Comparison of ENCODE assay signal across 13 cellular contexts in the genomic region with DNA sequence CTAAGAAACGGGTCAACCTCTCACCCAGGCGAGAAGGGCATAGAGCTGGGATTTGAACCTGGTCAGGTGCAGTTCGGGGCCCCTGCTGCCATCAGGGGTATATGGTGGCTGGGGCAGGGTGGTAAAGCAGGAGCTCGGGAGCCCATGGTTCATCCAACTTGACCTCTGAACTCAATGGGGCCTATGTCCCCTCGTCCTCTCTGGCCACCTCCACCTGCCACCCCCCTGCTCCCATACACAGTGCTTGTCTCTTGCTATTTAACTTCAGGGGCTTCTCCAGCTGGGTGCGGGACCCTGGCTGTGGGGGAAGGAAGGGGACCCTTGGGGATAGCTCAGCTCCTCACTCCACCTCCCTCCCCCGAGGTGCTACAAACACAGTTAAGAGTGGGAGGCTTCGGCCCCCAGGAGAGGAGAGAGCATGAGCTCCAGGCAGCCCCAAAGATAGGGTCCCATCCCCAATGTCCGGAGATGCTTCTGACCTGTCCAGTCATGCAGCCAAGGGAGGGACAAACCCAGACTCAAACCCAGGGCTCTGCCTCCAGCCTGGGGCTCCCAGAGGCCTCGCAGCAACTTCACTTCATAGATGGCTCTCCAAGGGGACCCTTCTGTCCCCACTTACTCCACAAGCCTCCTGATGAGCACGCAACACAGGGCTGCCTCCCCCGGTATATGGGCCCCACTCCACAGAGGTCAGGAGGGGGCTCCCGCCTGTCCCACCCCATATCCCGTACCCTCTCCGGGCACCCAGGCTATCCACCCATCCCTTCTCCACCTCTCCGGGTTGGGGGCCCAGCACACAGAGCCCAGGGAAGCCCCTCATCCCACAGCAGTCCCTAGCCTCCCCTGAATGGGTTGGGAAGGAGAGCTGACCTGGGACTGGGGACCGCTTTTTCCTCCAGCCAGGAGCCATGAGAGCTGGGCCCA. TPM values are rescaled to one million over a fixed set of nuclear protein-coding genes. Genes with fewer than 3 reads are reported as not detected.
DNase-seq lines count a peak whose midpoint lies in the region; ATAC-seq and TF ChIP-seq lines count a peak whose summit lies in the region.
"Had no signal": no experiment of that assay in that cellular context is flagged by ENCODE, and none has a peak within 500 bp of the region (broad histone marks: within the 10 kb centered on the region; RNA-seq: fewer than 3 reads in every experiment).

No MANE protein-coding gene starts in this region.

- no peaks in the 10 kb centered on the region for H3K27me3 ChIP-seq in brain microvascular endothelial cell (replicated peaks)

- H3K4me1 Mint-ChIP-seq in chondrocyte (ENCODE audit: low read depth), result no peaks in the 10 kb centered on the region
- peaks cover 70% of the 10 kb centered on the region for H3K4me1 Mint-ChIP-seq in stimulated activated naive CD8-positive, alpha-beta T cell treated with anti-CD3 and anti-CD28 coated beads, Interleukin-15, Interleukin-2, amounts not matched to agents 100 ng/mL and 50 ng/mL, for 24 hours (ENCODE audit: low read depth)

- H3K4me3 ChIP-seq in brain microvascular endothelial cell (ENCODE audit: low read depth, low read length), result no peak overlapping the region
- H3K4me3 ChIP-seq: gastrocnemius medialis had no signal

- ATAC-seq in HG03045 (IDR thresholded peaks at IDR 0.05; ENCODE audit: unreplicated experiment), result peak; percentile 10
- ATAC-seq: gastrocnemius medialis had no signal

- no peak overlapping the region for H3K27ac ChIP-seq in brain microvascular endothelial cell
- H3K27ac ChIP-seq: 22Rv1, gastrocnemius medialis had no signal

- no peaks in the 10 kb centered on the region for H3K36me3 ChIP-seq in brain microvascular endothelial cell (replicated peaks)
- H3K36me3 ChIP-seq: gastrocnemius medialis had no signal

- TF ChIP-seq CTCF in chondrocyte (IDR thresholded peaks at IDR 0.05), result no peak
- TF ChIP-seq CTCF in brain microvascular endothelial cell (IDR thresholded peaks at IDR 0.05; ENCODE audit: low read depth, low read length, missing control alignments), result no peak

- H3K9me3 Mint-ChIP-seq in chondrocyte (ENCODE audit: low read depth), result peaks cover 12% of the 10 kb centered on the region
- H3K9me3 Mint-ChIP-seq in stimulated activated naive CD8-positive, alpha-beta T cell treated with anti-CD3 and anti-CD28 coated beads, Interleukin-15, Interleukin-2, amounts not matched to agents 100 ng/mL and 50 ng/mL, for 24 hours, result peaks cover 4% of the 10 kb centered on the region

- no peak overlapping the region for H3K4me3 Mint-ChIP-seq in chondrocyte (ENCODE audit: unreplicated experiment)
- H3K4me3 Mint-ChIP-seq in stimulated activated naive CD8-positive, alpha-beta T cell treated with anti-CD3 and anti-CD28 coated beads, Interleukin-15, Interleukin-2, amounts not matched to agents 100 ng/mL and 50 ng/mL, for 24 hours, result peak overlapping the region; percentile 84

- H3K27me3 Mint-ChIP-seq in chondrocyte (ENCODE audit: low read depth), result peaks cover 31% of the 10 kb centered on the region
- no peaks in the 10 kb centered on the region for H3K27me3 Mint-ChIP-seq in stimulated activated naive CD8-positive, alpha-beta T cell treated with anti-CD3 and anti-CD28 coated beads, Interleukin-15, Interleukin-2, amounts not matched to agents 100 ng/mL and 50 ng/mL, for 24 hours

- DNase-seq in NK-92 treated with Interleukin-12 subunit alpha and Interleukin-12 subunit beta, amount 100 ng/mL, for 24 hours (lab: John Stamatoyannopoulos, UW), result peak; percentile 31
- no peak for DNase-seq in NK-92 (lab: John Stamatoyannopoulos, UW; ENCODE audit: unreplicated experiment)
- DNase-seq in chondrocyte (ENCODE audit: low spot score), result peak; percentile 82
- DNase-seq in stimulated activated CD4-positive, alpha-beta T cell treated with anti-CD3 and anti-CD28 coated beads, Interleukin-4, amount 100 ng/mL, for 1 hour, result no peak
- no peak for DNase-seq in superior temporal gyrus (ENCODE audit: extremely low spot score)
- DNase-seq in brain microvascular endothelial cell, result no peak
- DNase-seq: gastrocnemius medialis, GDM1, NCI-H526 had no signal

- H3K36me3 Mint-ChIP-seq in chondrocyte (ENCODE audit: low read depth), result no peaks in the 10 kb centered on the region
- peaks cover 17% of the 10 kb centered on the region for H3K36me3 Mint-ChIP-seq in stimulated activated naive CD8-positive, alpha-beta T cell treated with anti-CD3 and anti-CD28 coated beads, Interleukin-15, Interleukin-2, amounts not matched to agents 100 ng/mL and 50 ng/mL, for 24 hours (ENCODE audit: low read depth)

- in situ Hi-C loops in brain microvascular endothelial cell (cut with HindIII; ENCODE audit: low pct_ligation_motif_present, low sequenced_read_pairs), result no loop called here

- H3K27ac Mint-ChIP-seq in chondrocyte (ENCODE audit: unreplicated experiment), result no peak overlapping the region
- H3K27ac Mint-ChIP-seq in stimulated activated naive CD8-positive, alpha-beta T cell treated with anti-CD3 and anti-CD28 coated beads, Interleukin-15, Interleukin-2, amounts not matched to agents 100 ng/mL and 50 ng/mL, for 24 hours, result peak overlapping the region; percentile 99

RNA-seq across cellular contexts. Expression of a gene that starts 0.7 kb away (rescaled TPM):
- total RNA-seq in chondrocyte, result 0.37 TPM in 1 of 3 replicates, not detected in the others
- total RNA-seq: myocyte had no signal

RNA-seq across cellular contexts. Expression of a gene that starts 39.0 kb away (rescaled TPM):
- total RNA-seq in chondrocyte, result 11.3 to 27.7 TPM (median 14.6 TPM) in 3 replicates

RNA-seq across cellular contexts. Expression of a gene that starts 39.5 kb away (rescaled TPM):
- not detected in 3 replicates for total RNA-seq in chondrocyte
- total RNA-seq: myocyte had no signal

Comparison
In these comparisons a context has a peak if more than half of its experiments do, and no peak if none do; other contexts are left out.
1. DNase-seq: peak in NK-92 treated with Interleukin-12 subunit alpha and Interleukin-12 subunit beta, amount 100 ng/mL, for 24 hours (single experiment) and chondrocyte (single experiment); none in NK-92 (single experiment), stimulated activated CD4-positive, alpha-beta T cell treated with anti-CD3 and anti-CD28 coated beads, Interleukin-4, amount 100 ng/mL, for 1 hour (single experiment), superior temporal gyrus (single experiment) and brain microvascular endothelial cell (single experiment).